11 cellular contexts compared by ENCODE assay signal in the genomic region with DNA sequence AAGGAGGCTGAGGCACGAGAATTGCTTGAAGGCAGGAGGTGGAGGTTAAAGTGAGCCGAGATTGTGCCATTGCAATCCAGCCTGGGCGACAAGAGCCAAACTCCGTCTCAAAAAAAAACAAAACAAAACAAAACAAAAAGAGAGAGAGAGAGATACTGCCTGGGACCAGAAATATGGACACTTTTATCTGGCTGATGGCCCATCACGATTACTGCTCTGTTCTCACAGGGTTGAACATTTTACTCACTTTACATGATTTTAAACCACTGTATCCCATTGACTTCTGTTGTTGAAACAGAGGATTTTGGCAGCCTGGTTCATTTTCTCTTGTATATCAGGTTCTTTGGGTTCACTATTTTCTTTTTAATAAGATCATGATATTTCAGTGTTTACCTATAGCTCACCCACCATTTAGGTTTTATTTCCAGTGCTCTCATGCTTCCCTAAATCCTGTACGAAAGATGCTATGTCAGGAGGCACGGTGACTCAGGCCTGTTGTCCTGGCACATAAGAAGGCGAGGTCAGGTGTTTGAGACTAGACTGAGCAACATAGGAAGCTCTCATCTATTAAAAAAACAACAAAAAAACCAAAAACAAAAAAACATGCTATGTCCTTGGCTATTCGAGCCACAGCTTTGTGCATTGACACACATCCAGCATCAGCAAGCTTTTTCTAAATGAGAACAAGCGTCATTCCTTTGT. TPM values are rescaled to one million over a fixed set of nuclear protein-coding genes. Genes with fewer than 3 reads are reported as not detected.
DNase-seq lines count a peak whose midpoint lies in the region; ATAC-seq, FAIRE-seq and TF ChIP-seq lines count a peak whose summit lies in the region.
"Had no signal": no experiment of that assay in that cellular context is flagged by ENCODE, and none has a peak within 500 bp of the region (broad histone marks: within the 10 kb centered on the region; RNA-seq: fewer than 3 reads in every experiment).

No MANE protein-coding gene starts in this region.

- no peaks in the 10 kb centered on the region for H3K9me3 ChIP-seq in OCI-LY1 (ENCODE audit: low read length)
- no peaks in the 10 kb centered on the region for H3K9me3 ChIP-seq in HepG2 (ENCODE audit: low read length)

- 34% methylated on average over 10 of the region's 10 CpGs for WGBS in HepG2 (ENCODE audit: low lambda C conversion rate)

- DNase-seq in HepG2 (ENCODE audit: low spot score) (no peak), GM10266 (ENCODE audit: extremely low spot score) (no peak), germinal center (ENCODE audit: low spot score) (no peak)
- DNase-seq in activated CD4-positive, alpha-beta T cell treated with anti-CD3 and anti-CD28 coated beads, Interleukin-2, amount 50 U/mL, for 4 hours = no peak
- DNase-seq: amniotic stem cell, foreskin melanocyte, NCI-H187 had no signal

- BruUV-seq in HepG2 (replicated peaks; lab: Mats Ljungman, UMichigan) = no TSS peak

- peak; percentile 36 for FAIRE-seq in HepG2 (lab: Jason Lieb, UNC)

- TF ChIP-seq EP300 in HepG2 (IDR thresholded peaks at IDR 0.05; ENCODE audit: low read depth in 2 of 2, low read length in 2 of 2) (no peak), HepG2 (CRISPR knock-in tag; IDR thresholded peaks at IDR 0.05; ENCODE audit: borderline replicate concordance) (no peak)

- TF ChIP-seq POLR2A in HepG2 (IDR thresholded peaks at IDR 0.05; ENCODE audit: insufficient read depth in 1 of 2, low read depth in 2 of 2, low read length in 2 of 2) = no peak

- no peak overlapping the region for H3K9ac ChIP-seq in OCI-LY1 (ENCODE audit: low read length)
- no peak overlapping the region for H3K9ac ChIP-seq in HepG2 (ENCODE audit: insufficient read depth, low read depth, low read length)

- H3K4me2 ChIP-seq in OCI-LY1 (ENCODE audit: low read length) (0 out of 2 replicates have a peak overlapping the region, but pooled peaks have one; percentile 11), HepG2 (ENCODE audit: low read depth, low read length) (no peak overlapping the region)

- intact Hi-C loops in HepG2 (cut with micrococcal nuclease; ENCODE audit: unreplicated experiment) = no loop called here

- peak; percentile 34 for ATAC-seq in GM18498 (IDR thresholded peaks at IDR 0.05; ENCODE audit: unreplicated experiment)
- peak; percentile 26 for ATAC-seq in GM19463 (IDR thresholded peaks at IDR 0.05; ENCODE audit: unreplicated experiment)
- no peak for ATAC-seq in HepG2
- ATAC-seq in GM21381 (IDR thresholded peaks at IDR 0.05; ENCODE audit: unreplicated experiment) = no peak

- no peaks in the 10 kb centered on the region for H3K27me3 ChIP-seq in OCI-LY1 (ENCODE audit: insufficient read depth, low read length)
- H3K27me3 ChIP-seq in HepG2 (ENCODE audit: control insufficient read depth in 1 of 2, insufficient read depth in 2 of 2, low read length in 2 of 2) = no peaks in the 10 kb centered on the region

- H3K4me1 ChIP-seq in OCI-LY1 (ENCODE audit: insufficient read depth, low read length, severe bottlenecking) (peaks cover 9% of the 10 kb centered on the region), HepG2 (ENCODE audit: insufficient read depth, low read length) (no peaks in the 10 kb centered on the region)

- H3K79me2 ChIP-seq in OCI-LY1 (ENCODE audit: insufficient read depth, low read length) (no peaks in the 10 kb centered on the region), HepG2 (ENCODE audit: insufficient read depth, low read length) (no peaks in the 10 kb centered on the region)

- in situ Hi-C loops in HepG2 (cut with HindIII; ENCODE audit: extremely low pct_ligation_motif_present, low pct_unique_long_range_greater_than_20kb) = no loop called here

- H2AFZ ChIP-seq in OCI-LY1 (ENCODE audit: low read length) (no peak overlapping the region), HepG2 (ENCODE audit: low read length) (no peak overlapping the region)

- TF ChIP-seq CTCF in OCI-LY1 (IDR thresholded peaks at IDR 0.05; ENCODE audit: low read length) (no peak), HepG2 (CRISPR knock-in tag; IDR thresholded peaks at IDR 0.05) (no peak), GM10266 (IDR thresholded peaks at IDR 0.05; ENCODE audit: control insufficient read depth, insufficient read depth, low read depth, missing control alignments) (no peak)

- H3K27ac ChIP-seq in OCI-LY1 (ENCODE audit: low read depth, low read length, poor library complexity, severe bottlenecking) (no peak overlapping the region), HepG2 (ENCODE audit: extremely low read length, insufficient read depth, low read length) (no peak overlapping the region)

- TF ChIP-seq RAD21 in HepG2 (CRISPR knock-in tag; IDR thresholded peaks at IDR 0.05) = no peak

- no peaks in the 10 kb centered on the region for H3F3A ChIP-seq in OCI-LY1 (ENCODE audit: insufficient read depth, low read length)

- no peaks in the 10 kb centered on the region for H3K36me3 ChIP-seq in OCI-LY1 (ENCODE audit: insufficient read depth, low read length)
- no peaks in the 10 kb centered on the region for H3K36me3 ChIP-seq in HepG2 (replicated peaks in 1 of 2; ENCODE audit: control insufficient read depth in 1 of 2, insufficient read depth in 2 of 2, low read length in 2 of 2)

- no peak overlapping the region for H3K4me3 ChIP-seq in OCI-LY1 (ENCODE audit: low read depth, low read length, poor library complexity, severe bottlenecking)
- H3K4me3 ChIP-seq in HepG2 (replicated peaks in 1 of 3; ENCODE audit: insufficient read depth in 1 of 3, low read depth in 2 of 3, low read length in 3 of 3) = no peak overlapping the region

- H3K9me2 ChIP-seq in OCI-LY1 (ENCODE audit: low read depth, low read length) = no peaks in the 10 kb centered on the region

- H4K20me1 ChIP-seq in OCI-LY1 (ENCODE audit: insufficient read depth, low read length) (no peaks in the 10 kb centered on the region), HepG2 (ENCODE audit: insufficient read depth, low read length) (no peaks in the 10 kb centered on the region)

- POLR2A ChIA-PET in HepG2 (lab: Yijun Ruan, JAX) = interaction anchor here (0.7 kb wide), 1 partner anchor 115 kb away, joined by 4 read pairs; no protein-coding TSS in a partner anchor

- CTCF ChIA-PET in HepG2 (lab: Yijun Ruan, JAX; ENCODE audit: low intra/inter-chr PET ratio, low total read pairs) = no interaction called here

TF ChIP-seq in HepG2, 621 proteins besides CTCF, POLR2A, EP300 and RAD21:
- TF ChIP-seq, protein P1, sequence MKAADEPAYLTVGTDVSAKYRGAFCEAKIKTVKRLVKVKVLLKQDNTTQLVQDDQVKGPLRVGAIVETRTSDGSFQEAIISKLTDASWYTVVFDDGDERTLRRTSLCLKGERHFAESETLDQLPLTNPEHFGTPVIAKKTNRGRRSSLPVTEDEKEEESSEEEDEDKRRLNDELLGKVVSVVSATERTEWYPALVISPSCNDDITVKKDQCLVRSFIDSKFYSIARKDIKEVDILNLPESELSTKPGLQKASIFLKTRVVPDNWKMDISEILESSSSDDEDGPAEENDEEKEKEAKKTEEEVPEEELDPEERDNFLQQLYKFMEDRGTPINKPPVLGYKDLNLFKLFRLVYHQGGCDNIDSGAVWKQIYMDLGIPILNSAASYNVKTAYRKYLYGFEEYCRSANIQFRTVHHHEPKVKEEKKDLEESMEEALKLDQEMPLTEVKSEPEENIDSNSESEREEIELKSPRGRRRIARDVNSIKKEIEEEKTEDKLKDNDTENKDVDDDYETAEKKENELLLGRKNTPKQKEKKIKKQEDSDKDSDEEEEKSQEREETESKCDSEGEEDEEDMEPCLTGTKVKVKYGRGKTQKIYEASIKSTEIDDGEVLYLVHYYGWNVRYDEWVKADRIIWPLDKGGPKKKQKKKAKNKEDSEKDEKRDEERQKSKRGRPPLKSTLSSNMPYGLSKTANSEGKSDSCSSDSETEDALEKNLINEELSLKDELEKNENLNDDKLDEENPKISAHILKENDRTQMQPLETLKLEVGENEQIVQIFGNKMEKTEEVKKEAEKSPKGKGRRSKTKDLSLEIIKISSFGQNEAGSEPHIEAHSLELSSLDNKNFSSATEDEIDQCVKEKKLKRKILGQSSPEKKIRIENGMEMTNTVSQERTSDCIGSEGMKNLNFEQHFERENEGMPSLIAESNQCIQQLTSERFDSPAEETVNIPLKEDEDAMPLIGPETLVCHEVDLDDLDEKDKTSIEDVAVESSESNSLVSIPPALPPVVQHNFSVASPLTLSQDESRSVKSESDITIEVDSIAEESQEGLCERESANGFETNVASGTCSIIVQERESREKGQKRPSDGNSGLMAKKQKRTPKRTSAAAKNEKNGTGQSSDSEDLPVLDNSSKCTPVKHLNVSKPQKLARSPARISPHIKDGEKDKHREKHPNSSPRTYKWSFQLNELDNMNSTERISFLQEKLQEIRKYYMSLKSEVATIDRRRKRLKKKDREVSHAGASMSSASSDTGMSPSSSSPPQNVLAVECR (CRISPR knock-in tag; IDR thresholded peaks at IDR 0.05; ENCODE audit: borderline replicate concordance) = no peak
- TF ChIP-seq RAD51 (IDR thresholded peaks at IDR 0.05; ENCODE audit: borderline replicate concordance) = no peak
- TF ChIP-seq SMAD9 (CRISPR knock-in tag; IDR thresholded peaks at IDR 0.05) = no peak

RNA-seq across cellular contexts. Expression of a gene that starts 34.5 kb away (rescaled TPM):
- total RNA-seq in HepG2 (2016; rRNA removed; fragmentation: Illumina TruSeq; extraction: Trizol) = 23.2 and 23.4 TPM in 2 replicates
- total RNA-seq in HepG2 (2016; cell fraction: cytosol; rRNA removed; fragmentation: Illumina TruSeq; extraction: Trizol; ENCODE audit: low read depth) = 62.4 and 75.9 TPM in 2 replicates
- 21.2 and 23.3 TPM in 2 replicates for total RNA-seq in HepG2 (2016; cell fraction: insoluble cytoplasmic fraction; rRNA removed; fragmentation: Illumina TruSeq; extraction: Trizol)
- total RNA-seq in HepG2 (2016; cell fraction: membrane; rRNA removed; fragmentation: Illumina TruSeq; extraction: Trizol) = 33.9 and 40.6 TPM in 2 replicates
- 50.2 and 60.1 TPM in 2 replicates for total RNA-seq in HepG2 (2016; cell fraction: nucleus; rRNA removed; fragmentation: Illumina TruSeq; extraction: Trizol)
- 6.1 and 6.2 TPM in 2 replicates for polyA plus RNA-seq in HepG2 (2011; rRNA removed)
- 3.7 and 4.4 TPM in 2 replicates for polyA plus RNA-seq in HepG2 (2011; cell fraction: cytosol; rRNA removed)
- polyA plus RNA-seq in HepG2 (2011; cell fraction: nucleus; rRNA removed) = 24.2 and 27.1 TPM in 2 replicates
- 19.5 and 19.9 TPM in 2 replicates for polyA plus RNA-seq in HepG2 (2012)
- 0.71 and 1.1 TPM in 2 replicates for polyA plus RNA-seq in HepG2 (2016; cell fraction: cytosol; fragmentation: Illumina TruSeq; extraction: Trizol; ENCODE audit: low read depth)
- 12.3 and 15.5 TPM in 2 replicates for polyA plus RNA-seq in HepG2 (2016; cell fraction: insoluble cytoplasmic fraction; fragmentation: Illumina TruSeq; extraction: Trizol; ENCODE audit: low read depth)
- 1.6 and 2.2 TPM in 2 replicates for polyA plus RNA-seq in HepG2 (2016; cell fraction: membrane; fragmentation: Illumina TruSeq; extraction: Trizol; ENCODE audit: low read depth)
- 45.7 and 47.4 TPM in 2 replicates for polyA plus RNA-seq in HepG2 (2016; cell fraction: nucleus; fragmentation: Illumina TruSeq; extraction: Trizol; ENCODE audit: insufficient read depth, low read depth)
- polyA minus RNA-seq in HepG2 (2011; rRNA and poly(A)+ RNA removed; ENCODE audit: low replicate concordance) = 33.6 and 65.0 TPM in 2 replicates
- polyA minus RNA-seq in HepG2 (2011; cell fraction: cytosol; rRNA and poly(A)+ RNA removed) = 27.1 and 37.4 TPM in 2 replicates
- 65.6 and 67.6 TPM in 2 replicates for polyA minus RNA-seq in HepG2 (2011; cell fraction: nucleus; rRNA and poly(A)+ RNA removed)

Comparison
In these comparisons a context has a peak if more than half of its experiments do, and no peak if none do; other contexts are left out.
1. ATAC-seq: peak in GM18498 (single experiment) and GM19463 (single experiment); none in HepG2 (single experiment) and GM21381 (single experiment).